In genomic region chr21:19913995-19914394, GRCh38 we compare ENCODE assay signal across 25 cellular contexts.
"Had no signal": no experiment of that assay in that cellular context is flagged by ENCODE, and none has a peak within 500 bp of the region (broad histone marks: within the 10 kb centered on the region; RNA-seq: fewer than 3 reads in every experiment).

No MANE protein-coding gene starts in this region.

- H3K4me3 ChIP-seq: MG63, SJSA1, SK-N-MC had no signal

- ATAC-seq: HepG2, Panc1, PC-3, T-cell had no signal

- H3K9me3 ChIP-seq: MG63 had no signal

- H3K27ac ChIP-seq: RWPE1, SJSA1, SK-N-MC had no signal

- H3K4me1 ChIP-seq: SJSA1 had no signal

- H3K36me3 ChIP-seq: MG63, SJSA1 had no signal

- DNase-seq: IMR-90, Karpas-422, KG1, MG63, NCI-H1092, NCI-H1105 treated with DMSO at 0.1 percent for 48 hours, NCI-H1417 treated with DMSO at 0.1 percent for 48 hours, NCI-H1694, NCI-H187 treated with DMSO at 0.1 percent for 48 hours, NCI-H2029 treated with DMSO at 0.1 percent for 48 hours, NCI-H2171 treated with DMSO at 0.1 percent for 48 hours, NCI-H345, NCI-H446 treated with DMSO at 0.1 percent for 48 hours, NCI-H510A treated with DMSO at 0.1 percent for 48 hours, NCI-H526, NCI-H748 treated with DMSO at 0.1 percent for 48 hours, PC-3, SIG-M5, SW 1271, T-cell had no signal

- H3K27me3 ChIP-seq: MG63, SJSA1 had no signal
